In genomic region chr10:23656735-23657134, GRCh38 we compare ENCODE assay signal across 11 cellular contexts.
DNase-seq lines count a peak whose midpoint lies in the region; ATAC-seq and TF ChIP-seq lines count a peak whose summit lies in the region.
"Had no signal": no experiment of that assay in that cellular context is flagged by ENCODE, and none has a peak within 500 bp of the region (broad histone marks: within the 10 kb centered on the region; RNA-seq: fewer than 3 reads in every experiment).

No MANE protein-coding gene starts in this region.

- H3K27me3 ChIP-seq in WERI-Rb-1 (ENCODE audit: insufficient read depth, low read depth, severe bottlenecking) = no peaks in the 10 kb centered on the region
- no peaks in the 10 kb centered on the region for H3K27me3 ChIP-seq in tibial artery

- no peak overlapping the region for H3K27ac ChIP-seq in WERI-Rb-1
- no peak overlapping the region for H3K27ac ChIP-seq in tibial artery

- in situ Hi-C loops in GM13977 (cut with MboI; ENCODE audit: low pct_unique_long_range_greater_than_20kb, low sequenced_read_pairs, unreplicated experiment) = no loop called here

- ATAC-seq in HG03135 (IDR thresholded peaks at IDR 0.05; ENCODE audit: unreplicated experiment) = no peak

- H3K4me1 ChIP-seq in tibial artery = no peaks in the 10 kb centered on the region

- intact Hi-C loops in tibial artery (cut with DNase I; ENCODE audit: low total_unique reads) = no loop called here

- no peaks in the 10 kb centered on the region for H3K36me3 ChIP-seq in WERI-Rb-1
- no peaks in the 10 kb centered on the region for H3K36me3 ChIP-seq in tibial artery

- H3K4me3 ChIP-seq in AG10803 (ENCODE audit: low read length) (no peak overlapping the region), GM12875 (ENCODE audit: low read depth, low read length) (no peak overlapping the region), WERI-Rb-1 (ENCODE audit: low read depth, low read length) (no peak overlapping the region), tibial artery (no peak overlapping the region)

- no peaks in the 10 kb centered on the region for H3K9me3 ChIP-seq in WERI-Rb-1 (ENCODE audit: severe bottlenecking)
- H3K9me3 ChIP-seq in tibial artery = no peaks in the 10 kb centered on the region

- peak; percentile 8 for DNase-seq in AG10803 (ENCODE audit: low read depth)
- peak; percentile 9 for DNase-seq in WERI-Rb-1
- peak; percentile 55 for DNase-seq in left kidney (ENCODE audit: low read depth, low spot score)
- DNase-seq in GM13977 (ENCODE audit: low spot score) = no peak
- DNase-seq in tibial artery = no peak
- DNase-seq in NCI-H128 (lab: John Stamatoyannopoulos, UW; ENCODE audit: unreplicated experiment) = no peak
- DNase-seq: activated CD4-positive, alpha-beta T cell treated with anti-CD3 and anti-CD28 coated beads, Interleukin-2, amount 50 U/mL, for 48 hours; NCI-H510A; stimulated activated CD4-positive, alpha-beta T cell treated with anti-CD3 and anti-CD28 coated beads, Interleukin-15, amount 100 ng/mL, for 24 hours had no signal

- TF ChIP-seq CTCF in AG10803 (conservative IDR thresholded peaks at IDR 0.05; ENCODE audit: low read length) (peak; percentile 54), GM12875 (IDR thresholded peaks at IDR 0.05; ENCODE audit: borderline replicate concordance, insufficient read depth, low read depth, low read length) (peak; percentile 32; the same call in 1 of the 2 replicates), WERI-Rb-1 (IDR thresholded peaks at IDR 0.05; ENCODE audit: low read depth, low read length) (0 out of 2 replicates have a peak, but pooled peaks have one; percentile 25), GM13977 (IDR thresholded peaks at IDR 0.05; ENCODE audit: extremely low read depth, insufficient read depth, missing control alignments) (no peak), tibial artery (IDR thresholded peaks at IDR 0.05) (peak in 1 of 2 experiments; percentile 19)

Comparison
In these comparisons a context has a peak if more than half of its experiments do, and no peak if none do; other contexts are left out.
1. DNase-seq: peak in AG10803 (single experiment), WERI-Rb-1 (single experiment) and left kidney (single experiment); none in GM13977 (single experiment), tibial artery (0 of 2) and NCI-H128 (single experiment).